11 cellular contexts compared by ENCODE assay signal in the genomic region with DNA sequence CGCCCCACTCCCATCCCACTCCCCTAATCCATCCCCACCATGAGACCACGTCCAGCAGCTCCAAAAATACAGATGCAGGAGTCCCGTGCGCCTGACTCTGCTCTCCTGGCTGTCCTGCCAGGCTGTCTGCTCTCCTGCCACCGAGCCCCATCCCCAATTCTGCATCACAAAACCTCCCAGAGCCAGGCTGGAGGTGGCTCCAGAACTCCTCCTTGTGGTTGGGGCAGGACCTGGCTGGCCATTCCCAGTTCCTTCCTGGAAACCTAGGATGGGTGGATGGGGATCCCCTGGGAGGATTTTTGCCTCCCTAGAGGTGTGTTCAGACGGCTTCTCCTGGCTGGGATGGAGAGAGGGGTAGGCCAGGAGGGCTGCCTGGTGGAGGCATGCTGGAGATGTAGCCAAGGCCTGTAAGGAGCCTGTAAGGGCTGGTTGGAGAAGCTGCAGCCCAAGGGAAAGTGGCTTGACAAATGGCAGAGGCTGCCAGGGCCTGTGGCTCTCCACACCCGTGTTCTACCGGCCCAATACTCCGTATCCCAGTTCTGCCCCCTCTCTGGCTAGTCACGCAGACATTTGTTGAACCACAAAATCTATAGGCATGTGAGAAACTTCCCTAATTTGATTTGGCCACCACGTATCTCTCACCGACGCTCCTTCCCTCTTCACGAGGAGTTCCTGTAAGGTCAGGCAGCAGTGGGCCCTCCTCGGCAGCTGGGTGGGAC.
DNase-seq lines count a peak whose midpoint lies in the region; ATAC-seq and TF ChIP-seq lines count a peak whose summit lies in the region.
"Had no signal": no experiment of that assay in that cellular context is flagged by ENCODE, and none has a peak within 500 bp of the region (broad histone marks: within the 10 kb centered on the region; RNA-seq: fewer than 3 reads in every experiment).

No MANE protein-coding gene starts in this region.

- no peaks in the 10 kb centered on the region for H3K9me3 Mint-ChIP-seq in Caco-2 (ENCODE audit: unreplicated experiment)
- H3K9me3 Mint-ChIP-seq: memory B cell had no signal

- TF ChIP-seq CTCF in Caco-2 (IDR thresholded peaks at IDR 0.05; ENCODE audit: insufficient read depth in 1 of 2, low read depth in 1 of 2, low read length in 1 of 2, severe bottlenecking in 1 of 2, unreplicated experiment in 1 of 2): peak; percentile 67 to 84
- no peak for TF ChIP-seq CTCF in left lung (IDR thresholded peaks at IDR 0.05)
- no peak for TF ChIP-seq CTCF in uterus (IDR thresholded peaks at IDR 0.05)

- no peaks in the 10 kb centered on the region for H3K4me1 Mint-ChIP-seq in Caco-2 (ENCODE audit: low read depth, unreplicated experiment)

- TF ChIP-seq POLR2A in uterus (IDR thresholded peaks at IDR 0.05): no peak

- H3K4me3 Mint-ChIP-seq in Caco-2 (ENCODE audit: unreplicated experiment): no peak overlapping the region
- H3K4me3 Mint-ChIP-seq: memory B cell had no signal

- H3K4me3 ChIP-seq in Caco-2 (ENCODE audit: low read depth, low read length) (no peak overlapping the region), left lung (no peak overlapping the region), uterus (no peak overlapping the region)
- H3K4me3 ChIP-seq: SJSA1 had no signal

- H3K27me3 ChIP-seq in Caco-2 (replicated peaks; ENCODE audit: control insufficient read depth, insufficient read depth, low read length): no peaks in the 10 kb centered on the region
- H3K27me3 ChIP-seq in left lung: no peaks in the 10 kb centered on the region
- no peaks in the 10 kb centered on the region for H3K27me3 ChIP-seq in uterus
- H3K27me3 ChIP-seq: SJSA1 had no signal

- no peaks in the 10 kb centered on the region for H3K36me3 Mint-ChIP-seq in Caco-2 (ENCODE audit: insufficient read depth, unreplicated experiment)
- H3K36me3 Mint-ChIP-seq: memory B cell had no signal

- peak; percentile 29 for ATAC-seq in left lung
- ATAC-seq in GM21619 (IDR thresholded peaks at IDR 0.05; ENCODE audit: unreplicated experiment): no peak
- no peak for ATAC-seq in HG03378 (IDR thresholded peaks at IDR 0.05; ENCODE audit: unreplicated experiment)

- CTCF ChIA-PET in Caco-2 (lab: Charles Lee): interaction anchor here (1.5 to 2.0 kb wide), 6 partner anchors 60 to 151 kb away, joined by 4 to 21 read pairs (median 8); no protein-coding TSS in a partner anchor

- H3K27ac Mint-ChIP-seq in Caco-2 (ENCODE audit: unreplicated experiment): peak overlapping the region; percentile 56
- H3K27ac Mint-ChIP-seq: memory B cell had no signal

- POLR2A ChIA-PET in Caco-2 (lab: Charles Lee): no interaction called here

- no peaks in the 10 kb centered on the region for H3K4me1 ChIP-seq in Caco-2
- H3K4me1 ChIP-seq in left lung: peaks cover 0 to 18% of the 10 kb centered on the region in 2 donors
- no peaks in the 10 kb centered on the region for H3K4me1 ChIP-seq in uterus
- H3K4me1 ChIP-seq: SJSA1 had no signal

- H3K9me3 ChIP-seq in Caco-2: no peaks in the 10 kb centered on the region
- no peaks in the 10 kb centered on the region for H3K9me3 ChIP-seq in left lung
- no peaks in the 10 kb centered on the region for H3K9me3 ChIP-seq in uterus
- H3K9me3 ChIP-seq: SJSA1 had no signal

- H3K27me3 Mint-ChIP-seq in Caco-2 (ENCODE audit: insufficient read depth, unreplicated experiment): no peaks in the 10 kb centered on the region

- no peaks in the 10 kb centered on the region for H3K36me3 ChIP-seq in Caco-2 (ENCODE audit: control insufficient read depth, insufficient read depth, low read length)
- H3K36me3 ChIP-seq in left lung: no peaks in the 10 kb centered on the region
- H3K36me3 ChIP-seq in uterus: no peaks in the 10 kb centered on the region
- H3K36me3 ChIP-seq: SJSA1 had no signal

- intact Hi-C loops in Caco-2 (cut with micrococcal nuclease; ENCODE audit: unreplicated experiment): loop anchor here (1.0 to 2.0 kb wide), 4 partner anchors 43 to 142 kb away; no protein-coding TSS in a partner anchor
- intact Hi-C loops in left lung (cut with DNase I): no loop called here
- intact Hi-C loops in uterus (cut with DNase I; ENCODE audit: low total_unique reads): no loop called here

- BruUV-seq in Caco-2 (replicated peaks; lab: Mats Ljungman, UMichigan): no TSS peak

- H3K27ac ChIP-seq in left lung: no peak overlapping the region
- H3K27ac ChIP-seq in uterus: no peak overlapping the region
- H3K27ac ChIP-seq: SJSA1 had no signal

- DNase-seq in Caco-2 (peak; percentile 50 to 67), KG1 (lab: John Stamatoyannopoulos, UW) (peak; percentile 32), left lung (no peak), NCI-H187 treated with DMSO at 0.1 percent for 48 hours (lab: John Stamatoyannopoulos, UW) (no peak), uterus (no peak)
- DNase-seq in activated CD8-positive, alpha-beta memory T cell treated with anti-CD3 and anti-CD28 coated beads, Interleukin-2, amount 50 U/mL, for 48 hours: peak; percentile 32
- DNase-seq: GOT3 had no signal

Comparison
In these comparisons a context has a peak if more than half of its experiments do, and no peak if none do; other contexts are left out.
1. DNase-seq: peak in Caco-2 (2 of 2), KG1 (single experiment) and activated CD8-positive, alpha-beta memory T cell treated with anti-CD3 and anti-CD28 coated beads, Interleukin-2, amount 50 U/mL, for 48 hours (single experiment); none in left lung (0 of 2), NCI-H187 treated with DMSO at 0.1 percent for 48 hours (single experiment) and uterus (0 of 2).
2. CTCF ChIP-seq: peak in Caco-2 (2 of 2); none in left lung (0 of 2) and uterus (0 of 4).